33 cellular contexts compared by ENCODE assay signal in the genomic region with DNA sequence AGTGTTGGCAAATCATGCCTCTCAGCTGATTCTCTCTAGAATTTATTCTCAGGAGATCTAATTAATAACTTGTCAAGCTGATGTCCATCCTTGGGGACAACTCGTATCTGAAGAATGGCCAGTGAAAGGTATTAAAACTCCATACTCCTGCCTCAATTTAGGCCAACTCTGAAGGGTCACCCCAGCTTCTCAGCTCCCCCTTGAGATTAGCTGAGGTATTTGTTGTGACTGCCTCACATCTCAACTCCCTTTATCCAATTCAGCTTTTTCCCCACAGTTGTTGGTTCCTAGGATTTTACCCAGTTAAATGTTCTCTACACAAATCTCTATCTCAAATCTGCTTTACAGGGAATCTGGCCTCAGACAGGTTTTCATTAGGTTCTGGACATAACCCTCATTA.
"Had no signal": no experiment of that assay in that cellular context is flagged by ENCODE, and none has a peak within 500 bp of the region (broad histone marks: within the 10 kb centered on the region; RNA-seq: fewer than 3 reads in every experiment).

No MANE protein-coding gene starts in this region.

- H3K4me3 Mint-ChIP-seq: activated CD4-positive, alpha-beta T cell treated with anti-CD3 and anti-CD28 coated beads for 36 hours; activated CD4-positive, alpha-beta T cell treated with anti-CD3 and anti-CD28 coated beads, Interleukin-2, amount 10 ng/mL, durations not matched to agents 7 days and 5 days; activated CD8-positive, alpha-beta T cell treated with anti-CD3 and anti-CD28 coated beads, Interleukin-2, amount 10 ng/mL, durations not matched to agents 7 days and 5 days; activated naive CD8-positive, alpha-beta T cell treated with anti-CD3 and anti-CD28 coated beads for 36 hours; activated T-cell treated with anti-CD3 and anti-CD28 coated beads, Interleukin-2, amount 50 U/mL, for 4 hours; activated T-helper 1 cell treated with anti-CD3 and anti-CD28 coated beads, Interleukin-12 subunit alpha, Interleukin-12 subunit beta, Interleukin-2, Interleukin-4 antibody, amounts not matched to agents 30 ng/mL and 10 ng/mL and 1 ng/mL, durations not matched to agents 14 hours and 24 hours and 36 hours; T-helper 1 cell treated with Interleukin-12 subunit alpha and Interleukin-12 subunit beta and Interleukin-4 antibody, amounts not matched to agents 30 μg/mL and 1 μg/mL, for 36 hours; T-helper 2 cell treated with Interferon-gamma antibody and Interleukin-4, amounts not matched to agents 5 μg/mL and 100 μg/mL, for 36 hours had no signal

- DNase-seq: activated CD4-positive, alpha-beta T cell treated with anti-CD3 and anti-CD28 coated beads for 36 hours; activated CD4-positive, alpha-beta T cell treated with anti-CD3 and anti-CD28 coated beads, Interleukin-2, amount 10 ng/mL, durations not matched to agents 7 days and 5 days; activated CD4-positive, alpha-beta T cell treated with anti-CD3 and anti-CD28 coated beads, Interleukin-2, amount 50 U/mL, for 48 hours; activated CD8-positive, alpha-beta T cell treated with anti-CD3 and anti-CD28 coated beads, Interleukin-2, amount 10 ng/mL, durations not matched to agents 7 days and 5 days; activated naive CD4-positive, alpha-beta T cell treated with anti-CD3 and anti-CD28 coated beads, Interleukin-2, amount 50 U/mL, for 16 hours; activated naive CD8-positive, alpha-beta T cell treated with anti-CD3 and anti-CD28 coated beads for 36 hours; activated T-cell treated with anti-CD3 and anti-CD28 coated beads, Interleukin-2, amount 50 U/mL, for 4 hours; amniotic stem cell; aorta; brain microvascular endothelial cell; central memory CD4-positive, alpha-beta T cell; Karpas-422; KBM-7; NCI-H1105; NCI-H1417 treated with DMSO at 0.1 percent for 48 hours; NCI-H187 treated with DMSO at 0.1 percent for 48 hours; NCI-H2081; NCI-H2171 treated with DMSO at 0.1 percent for 48 hours; NCI-H226; NCI-H446 treated with DMSO at 0.1 percent for 48 hours; NCI-H524; NCI-H69; NCI-H82; PC-3; Peyer's patch; RPMI8226; SHP77 treated with DMSO at 0.1 percent for 48 hours; SK-N-SH had no signal

- H3K4me3 ChIP-seq: Peyer's patch, SJSA1 had no signal

- FAIRE-seq: TTC549 had no signal

- H3K27ac Mint-ChIP-seq: activated CD4-positive, alpha-beta T cell treated with anti-CD3 and anti-CD28 coated beads for 36 hours; activated CD4-positive, alpha-beta T cell treated with anti-CD3 and anti-CD28 coated beads, Interleukin-2, amount 10 ng/mL, durations not matched to agents 7 days and 5 days; activated CD8-positive, alpha-beta T cell treated with anti-CD3 and anti-CD28 coated beads, Interleukin-2, amount 10 ng/mL, durations not matched to agents 7 days and 5 days; activated naive CD8-positive, alpha-beta T cell treated with anti-CD3 and anti-CD28 coated beads for 36 hours; activated T-helper 1 cell treated with anti-CD3 and anti-CD28 coated beads, Interleukin-12 subunit alpha, Interleukin-12 subunit beta, Interleukin-2, Interleukin-4 antibody, amounts not matched to agents 30 ng/mL and 10 ng/mL and 1 ng/mL, durations not matched to agents 14 hours and 24 hours and 36 hours; T-helper 1 cell treated with Interleukin-12 subunit alpha and Interleukin-12 subunit beta and Interleukin-4 antibody, amounts not matched to agents 30 μg/mL and 1 μg/mL, for 36 hours; T-helper 2 cell treated with Interferon-gamma antibody and Interleukin-4, amounts not matched to agents 5 μg/mL and 100 μg/mL, for 36 hours had no signal

- H3K9me3 ChIP-seq: Peyer's patch, SJSA1, SK-N-SH had no signal

- H3K27me3 ChIP-seq: brain microvascular endothelial cell, Peyer's patch, SJSA1 had no signal

- H3K4me1 ChIP-seq: Peyer's patch, SJSA1 had no signal

- H3K27me3 Mint-ChIP-seq: activated CD4-positive, alpha-beta T cell treated with anti-CD3 and anti-CD28 coated beads for 36 hours; activated CD4-positive, alpha-beta T cell treated with anti-CD3 and anti-CD28 coated beads, Interleukin-2, amount 10 ng/mL, durations not matched to agents 7 days and 5 days; activated naive CD8-positive, alpha-beta T cell treated with anti-CD3 and anti-CD28 coated beads for 36 hours had no signal

- H3K9me3 Mint-ChIP-seq: activated CD4-positive, alpha-beta T cell treated with anti-CD3 and anti-CD28 coated beads, Interleukin-2, amount 10 ng/mL, durations not matched to agents 7 days and 5 days had no signal

- H3K36me3 ChIP-seq: brain microvascular endothelial cell, Peyer's patch, SJSA1 had no signal

- H3K9ac ChIP-seq: SK-N-SH had no signal

- H3K4me2 ChIP-seq: SK-N-SH had no signal

- H3K27ac ChIP-seq: brain microvascular endothelial cell, Peyer's patch, SJSA1 had no signal

- H3K4me1 Mint-ChIP-seq: activated CD4-positive, alpha-beta T cell treated with anti-CD3 and anti-CD28 coated beads for 36 hours; activated CD4-positive, alpha-beta T cell treated with anti-CD3 and anti-CD28 coated beads, Interleukin-2, amount 10 ng/mL, durations not matched to agents 7 days and 5 days; activated naive CD8-positive, alpha-beta T cell treated with anti-CD3 and anti-CD28 coated beads for 36 hours had no signal

- H3K36me3 Mint-ChIP-seq: activated naive CD8-positive, alpha-beta T cell treated with anti-CD3 and anti-CD28 coated beads for 36 hours had no signal
